In the genomic region with DNA sequence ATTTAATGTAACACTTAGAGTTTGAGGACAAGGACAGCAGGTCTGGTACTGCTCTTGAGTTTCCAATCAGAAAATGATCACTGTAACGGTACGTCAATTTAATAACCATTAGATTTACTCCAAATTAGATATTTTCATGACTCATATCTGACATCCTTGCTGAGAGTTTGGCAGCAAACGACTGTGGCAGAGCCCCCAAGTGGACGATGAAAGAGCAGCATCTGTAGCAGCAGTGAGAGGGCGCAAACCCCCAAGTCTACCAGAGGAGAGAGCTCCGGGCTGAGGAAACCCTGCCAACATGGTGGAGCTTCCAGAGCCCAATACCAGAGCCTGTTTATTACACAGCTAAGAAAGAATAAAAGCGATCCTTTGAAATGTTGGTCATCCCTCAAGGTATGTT, we compare ENCODE assay signal across 9 cellular contexts.
DNase-seq lines count a peak whose midpoint lies in the region; ATAC-seq and TF ChIP-seq lines count a peak whose summit lies in the region.
"Had no signal": no experiment of that assay in that cellular context is flagged by ENCODE, and none has a peak within 500 bp of the region (broad histone marks: within the 10 kb centered on the region; RNA-seq: fewer than 3 reads in every experiment).

No MANE protein-coding gene starts in this region.

- ATAC-seq in natural killer cell: peak; percentile 65 to 85 (median 80)
- ATAC-seq in natural killer cell treated with Interleukin-12 subunit alpha and Interleukin-12 subunit beta and Interleukin-15 and Interleukin-18, amount 100 ng/mL, for 72 hours: no peak

- H3K36me3 ChIP-seq in H7 (replicated peaks; ENCODE audit: control insufficient read depth, insufficient read depth, low read length) (no peaks in the 10 kb centered on the region), esophagus squamous epithelium (no peaks in the 10 kb centered on the region), neural progenitor cell (no peaks in the 10 kb centered on the region)

- H3K4me1 Mint-ChIP-seq in natural killer cell (no peaks in the 10 kb centered on the region), neural progenitor cell (peaks cover 3% of the 10 kb centered on the region)
- no peaks in the 10 kb centered on the region for H3K4me1 Mint-ChIP-seq in natural killer cell treated with Interleukin-12 subunit alpha and Interleukin-12 subunit beta and Interleukin-15 and Interleukin-18, amount 100 ng/mL, for 72 hours (ENCODE audit: low read depth in 2 of 2)
- H3K4me1 Mint-ChIP-seq: immature natural killer cell had no signal

- H3K9me3 ChIP-seq in esophagus squamous epithelium (no peaks in the 10 kb centered on the region), neural progenitor cell (ENCODE audit: low read depth) (no peaks in the 10 kb centered on the region)

- H3K27me3 ChIP-seq in H7 (ENCODE audit: control insufficient read depth, insufficient read depth, low read length): no peaks in the 10 kb centered on the region
- no peaks in the 10 kb centered on the region for H3K27me3 ChIP-seq in esophagus squamous epithelium
- H3K27me3 ChIP-seq in neural progenitor cell: no peaks in the 10 kb centered on the region

- H3K9me3 Mint-ChIP-seq in natural killer cell (no peaks in the 10 kb centered on the region), neural progenitor cell (peaks cover 2% of the 10 kb centered on the region)
- H3K9me3 Mint-ChIP-seq in natural killer cell treated with Interleukin-12 subunit alpha and Interleukin-12 subunit beta and Interleukin-15 and Interleukin-18, amount 100 ng/mL, for 72 hours: no peaks in the 10 kb centered on the region

- TF ChIP-seq RAD21 in Ishikawa (IDR thresholded peaks at IDR 0.05; ENCODE audit: low read depth): peak; percentile 66

- DNase-seq in natural killer cell: no peak
- DNase-seq in natural killer cell treated with Interleukin-12 subunit alpha and Interleukin-12 subunit beta and Interleukin-15 and Interleukin-18, amount 100 ng/mL, for 72 hours (ENCODE audit: low spot score): no peak
- DNase-seq in H7: peak; percentile 61
- peak; percentile 53 for DNase-seq in SKM-1 treated with dmso at 0.1 percent for 144 hours (lab: John Stamatoyannopoulos, UW; ENCODE audit: unreplicated experiment)
- peak; percentile 4 for DNase-seq in esophagus squamous epithelium (lab: John Stamatoyannopoulos, UW)
- DNase-seq in neural progenitor cell (ENCODE audit: low spot score): peak; percentile 74
- no peak for DNase-seq in T-helper 9 cell

- no peak for TF ChIP-seq EP300 in Ishikawa (IDR thresholded peaks at IDR 0.05; ENCODE audit: borderline replicate concordance)

- H3K27ac Mint-ChIP-seq in natural killer cell (no peak overlapping the region), neural progenitor cell (no peak overlapping the region)
- H3K27ac Mint-ChIP-seq in natural killer cell treated with Interleukin-12 subunit alpha and Interleukin-12 subunit beta and Interleukin-15 and Interleukin-18, amount 100 ng/mL, for 72 hours: no peak overlapping the region
- H3K27ac Mint-ChIP-seq: immature natural killer cell had no signal

- H3K27ac ChIP-seq in esophagus squamous epithelium (no peak overlapping the region), neural progenitor cell (no peak overlapping the region)

- intact Hi-C loops in natural killer cell (cut with micrococcal nuclease) (loop anchor here (5.0 kb wide), 1 partner anchor 315 kb away; no protein-coding TSS in a partner anchor), esophagus squamous epithelium (cut with DNase I) (no loop called here)

- no peak overlapping the region for H3K4me3 ChIP-seq in H7 (ENCODE audit: insufficient read depth, low read depth, low read length)
- H3K4me3 ChIP-seq in esophagus squamous epithelium: no peak overlapping the region
- H3K4me3 ChIP-seq in neural progenitor cell: no peak overlapping the region

- H3K36me3 Mint-ChIP-seq in natural killer cell (no peaks in the 10 kb centered on the region), neural progenitor cell (no peaks in the 10 kb centered on the region)
- no peaks in the 10 kb centered on the region for H3K36me3 Mint-ChIP-seq in natural killer cell treated with Interleukin-12 subunit alpha and Interleukin-12 subunit beta and Interleukin-15 and Interleukin-18, amount 100 ng/mL, for 72 hours
- H3K36me3 Mint-ChIP-seq: immature natural killer cell had no signal

- no peaks in the 10 kb centered on the region for H3K79me2 ChIP-seq in neural progenitor cell (ENCODE audit: low read depth)

- TF ChIP-seq POLR2A in esophagus squamous epithelium (IDR thresholded peaks at IDR 0.05): no peak

- no peak overlapping the region for H3K4me3 Mint-ChIP-seq in natural killer cell
- H3K4me3 Mint-ChIP-seq in natural killer cell treated with Interleukin-12 subunit alpha and Interleukin-12 subunit beta and Interleukin-15 and Interleukin-18, amount 100 ng/mL, for 72 hours: no peak overlapping the region
- H3K4me3 Mint-ChIP-seq in neural progenitor cell: no peak overlapping the region
- H3K4me3 Mint-ChIP-seq: immature natural killer cell had no signal

- TF ChIP-seq CTCF in natural killer cell (IDR thresholded peaks at IDR 0.05) (peak; percentile 44), esophagus squamous epithelium (IDR thresholded peaks at IDR 0.05) (peak; percentile 23 to 81 (median 46)), neural progenitor cell (IDR thresholded peaks at IDR 0.05) (peak; percentile 67)

- H3K4me1 ChIP-seq in esophagus squamous epithelium (peaks cover 0 to 3% (median 0%) of the 10 kb centered on the region in 3 donors), neural progenitor cell (no peaks in the 10 kb centered on the region)

- H2AFZ ChIP-seq in neural progenitor cell (replicated peaks): peak overlapping the region; percentile 67

- H3F3A ChIP-seq in neural progenitor cell (ENCODE audit: low read depth): no peaks in the 10 kb centered on the region

- H4K20me1 ChIP-seq in neural progenitor cell (ENCODE audit: low read depth): no peaks in the 10 kb centered on the region

- no peak overlapping the region for H3K4me2 ChIP-seq in neural progenitor cell

- 4 to 17% methylated on average over 7 of the region's 7 CpGs for WGBS in esophagus squamous epithelium, 2 donors

- peaks cover 25 to 26% of the 10 kb centered on the region in 2 donors for H3K27me3 Mint-ChIP-seq in natural killer cell (ENCODE audit: low read depth in 2 of 2)
- H3K27me3 Mint-ChIP-seq in natural killer cell treated with Interleukin-12 subunit alpha and Interleukin-12 subunit beta and Interleukin-15 and Interleukin-18, amount 100 ng/mL, for 72 hours: peaks cover 22 to 37% of the 10 kb centered on the region in 2 donors
- no peaks in the 10 kb centered on the region for H3K27me3 Mint-ChIP-seq in neural progenitor cell (ENCODE audit: insufficient read depth, low read depth)

- no peak overlapping the region for H3K9ac ChIP-seq in neural progenitor cell

TF ChIP-seq in Ishikawa, 13 proteins besides CTCF, POLR2A, EP300 and RAD21:
- peak; percentile 26; the same call in 1 of the 2 replicates for TF ChIP-seq NFIC (IDR thresholded peaks at IDR 0.05)
- TF ChIP-seq EGR1 (IDR thresholded peaks at IDR 0.05): no peak

Comparison
In these comparisons a context has a peak if more than half of its experiments do, and no peak if none do; other contexts are left out.
1. ATAC-seq: peak in natural killer cell (3 of 3); none in natural killer cell treated with Interleukin-12 subunit alpha and Interleukin-12 subunit beta and Interleukin-15 and Interleukin-18, amount 100 ng/mL, for 72 hours (0 of 2).
2. DNase-seq: peak in H7 (single experiment), SKM-1 treated with dmso at 0.1 percent for 144 hours (single experiment), esophagus squamous epithelium (single experiment) and neural progenitor cell (single experiment); none in natural killer cell (single experiment), natural killer cell treated with Interleukin-12 subunit alpha and Interleukin-12 subunit beta and Interleukin-15 and Interleukin-18, amount 100 ng/mL, for 72 hours (single experiment) and T-helper 9 cell (single experiment).
3. Peak in every context shown above with its lines, with median percentiles within 50 percentile points of each other: CTCF ChIP-seq.